Comparison of ENCODE assay signal across 1 cellular context in genomic region chr2:235595420-235596010, GRCh38.
A peak's percentile ranks its signal among the peaks of the same experiment; 100 is the strongest.
TF ChIP-seq lines count a peak whose summit lies in the region.

No MANE protein-coding gene starts in this region.

TF ChIP-seq in K562, 482 proteins besides CTCF, POLR2A, EP300 and RAD21 (continued from another document):
- TF ChIP-seq, protein P1, sequence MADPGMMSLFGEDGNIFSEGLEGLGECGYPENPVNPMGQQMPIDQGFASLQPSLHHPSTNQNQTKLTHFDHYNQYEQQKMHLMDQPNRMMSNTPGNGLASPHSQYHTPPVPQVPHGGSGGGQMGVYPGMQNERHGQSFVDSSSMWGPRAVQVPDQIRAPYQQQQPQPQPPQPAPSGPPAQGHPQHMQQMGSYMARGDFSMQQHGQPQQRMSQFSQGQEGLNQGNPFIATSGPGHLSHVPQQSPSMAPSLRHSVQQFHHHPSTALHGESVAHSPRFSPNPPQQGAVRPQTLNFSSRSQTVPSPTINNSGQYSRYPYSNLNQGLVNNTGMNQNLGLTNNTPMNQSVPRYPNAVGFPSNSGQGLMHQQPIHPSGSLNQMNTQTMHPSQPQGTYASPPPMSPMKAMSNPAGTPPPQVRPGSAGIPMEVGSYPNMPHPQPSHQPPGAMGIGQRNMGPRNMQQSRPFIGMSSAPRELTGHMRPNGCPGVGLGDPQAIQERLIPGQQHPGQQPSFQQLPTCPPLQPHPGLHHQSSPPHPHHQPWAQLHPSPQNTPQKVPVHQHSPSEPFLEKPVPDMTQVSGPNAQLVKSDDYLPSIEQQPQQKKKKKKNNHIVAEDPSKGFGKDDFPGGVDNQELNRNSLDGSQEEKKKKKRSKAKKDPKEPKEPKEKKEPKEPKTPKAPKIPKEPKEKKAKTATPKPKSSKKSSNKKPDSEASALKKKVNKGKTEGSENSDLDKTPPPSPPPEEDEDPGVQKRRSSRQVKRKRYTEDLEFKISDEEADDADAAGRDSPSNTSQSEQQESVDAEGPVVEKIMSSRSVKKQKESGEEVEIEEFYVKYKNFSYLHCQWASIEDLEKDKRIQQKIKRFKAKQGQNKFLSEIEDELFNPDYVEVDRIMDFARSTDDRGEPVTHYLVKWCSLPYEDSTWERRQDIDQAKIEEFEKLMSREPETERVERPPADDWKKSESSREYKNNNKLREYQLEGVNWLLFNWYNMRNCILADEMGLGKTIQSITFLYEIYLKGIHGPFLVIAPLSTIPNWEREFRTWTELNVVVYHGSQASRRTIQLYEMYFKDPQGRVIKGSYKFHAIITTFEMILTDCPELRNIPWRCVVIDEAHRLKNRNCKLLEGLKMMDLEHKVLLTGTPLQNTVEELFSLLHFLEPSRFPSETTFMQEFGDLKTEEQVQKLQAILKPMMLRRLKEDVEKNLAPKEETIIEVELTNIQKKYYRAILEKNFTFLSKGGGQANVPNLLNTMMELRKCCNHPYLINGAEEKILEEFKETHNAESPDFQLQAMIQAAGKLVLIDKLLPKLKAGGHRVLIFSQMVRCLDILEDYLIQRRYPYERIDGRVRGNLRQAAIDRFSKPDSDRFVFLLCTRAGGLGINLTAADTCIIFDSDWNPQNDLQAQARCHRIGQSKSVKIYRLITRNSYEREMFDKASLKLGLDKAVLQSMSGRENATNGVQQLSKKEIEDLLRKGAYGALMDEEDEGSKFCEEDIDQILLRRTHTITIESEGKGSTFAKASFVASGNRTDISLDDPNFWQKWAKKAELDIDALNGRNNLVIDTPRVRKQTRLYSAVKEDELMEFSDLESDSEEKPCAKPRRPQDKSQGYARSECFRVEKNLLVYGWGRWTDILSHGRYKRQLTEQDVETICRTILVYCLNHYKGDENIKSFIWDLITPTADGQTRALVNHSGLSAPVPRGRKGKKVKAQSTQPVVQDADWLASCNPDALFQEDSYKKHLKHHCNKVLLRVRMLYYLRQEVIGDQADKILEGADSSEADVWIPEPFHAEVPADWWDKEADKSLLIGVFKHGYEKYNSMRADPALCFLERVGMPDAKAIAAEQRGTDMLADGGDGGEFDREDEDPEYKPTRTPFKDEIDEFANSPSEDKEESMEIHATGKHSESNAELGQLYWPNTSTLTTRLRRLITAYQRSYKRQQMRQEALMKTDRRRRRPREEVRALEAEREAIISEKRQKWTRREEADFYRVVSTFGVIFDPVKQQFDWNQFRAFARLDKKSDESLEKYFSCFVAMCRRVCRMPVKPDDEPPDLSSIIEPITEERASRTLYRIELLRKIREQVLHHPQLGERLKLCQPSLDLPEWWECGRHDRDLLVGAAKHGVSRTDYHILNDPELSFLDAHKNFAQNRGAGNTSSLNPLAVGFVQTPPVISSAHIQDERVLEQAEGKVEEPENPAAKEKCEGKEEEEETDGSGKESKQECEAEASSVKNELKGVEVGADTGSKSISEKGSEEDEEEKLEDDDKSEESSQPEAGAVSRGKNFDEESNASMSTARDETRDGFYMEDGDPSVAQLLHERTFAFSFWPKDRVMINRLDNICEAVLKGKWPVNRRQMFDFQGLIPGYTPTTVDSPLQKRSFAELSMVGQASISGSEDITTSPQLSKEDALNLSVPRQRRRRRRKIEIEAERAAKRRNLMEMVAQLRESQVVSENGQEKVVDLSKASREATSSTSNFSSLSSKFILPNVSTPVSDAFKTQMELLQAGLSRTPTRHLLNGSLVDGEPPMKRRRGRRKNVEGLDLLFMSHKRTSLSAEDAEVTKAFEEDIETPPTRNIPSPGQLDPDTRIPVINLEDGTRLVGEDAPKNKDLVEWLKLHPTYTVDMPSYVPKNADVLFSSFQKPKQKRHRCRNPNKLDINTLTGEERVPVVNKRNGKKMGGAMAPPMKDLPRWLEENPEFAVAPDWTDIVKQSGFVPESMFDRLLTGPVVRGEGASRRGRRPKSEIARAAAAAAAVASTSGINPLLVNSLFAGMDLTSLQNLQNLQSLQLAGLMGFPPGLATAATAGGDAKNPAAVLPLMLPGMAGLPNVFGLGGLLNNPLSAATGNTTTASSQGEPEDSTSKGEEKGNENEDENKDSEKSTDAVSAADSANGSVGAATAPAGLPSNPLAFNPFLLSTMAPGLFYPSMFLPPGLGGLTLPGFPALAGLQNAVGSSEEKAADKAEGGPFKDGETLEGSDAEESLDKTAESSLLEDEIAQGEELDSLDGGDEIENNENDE (IDR thresholded peaks at IDR 0.05; ENCODE audit: low read depth, low read length): no peak
- TF ChIP-seq, protein P2, sequence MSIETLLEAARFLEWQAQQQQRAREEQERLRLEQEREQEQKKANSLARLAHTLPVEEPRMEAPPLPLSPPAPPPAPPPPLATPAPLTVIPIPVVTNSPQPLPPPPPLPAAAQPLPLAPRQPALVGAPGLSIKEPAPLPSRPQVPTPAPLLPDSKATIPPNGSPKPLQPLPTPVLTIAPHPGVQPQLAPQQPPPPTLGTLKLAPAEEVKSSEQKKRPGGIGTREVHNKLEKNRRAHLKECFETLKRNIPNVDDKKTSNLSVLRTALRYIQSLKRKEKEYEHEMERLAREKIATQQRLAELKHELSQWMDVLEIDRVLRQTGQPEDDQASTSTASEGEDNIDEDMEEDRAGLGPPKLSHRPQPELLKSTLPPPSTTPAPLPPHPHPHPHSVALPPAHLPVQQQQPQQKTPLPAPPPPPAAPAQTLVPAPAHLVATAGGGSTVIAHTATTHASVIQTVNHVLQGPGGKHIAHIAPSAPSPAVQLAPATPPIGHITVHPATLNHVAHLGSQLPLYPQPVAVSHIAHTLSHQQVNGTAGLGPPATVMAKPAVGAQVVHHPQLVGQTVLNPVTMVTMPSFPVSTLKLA (conservative IDR thresholded peaks at IDR 0.05): peak; percentile 20 to 52; a peak in 2 of 4 replicates
- TF ChIP-seq ETV5 (CRISPR knock-in tag; IDR thresholded peaks at IDR 0.05; ENCODE audit: low read depth): no peak
- TF ChIP-seq NEUROD1 (IDR thresholded peaks at IDR 0.05; ENCODE audit: borderline replicate concordance, low read depth, low read length, partially characterized antibody): no peak
- no peak for TF ChIP-seq CBFA2T2 (conservative IDR thresholded peaks at IDR 0.05)
- TF ChIP-seq SRSF7 (optimal IDR thresholded peaks at IDR 0.05; ENCODE audit: low read depth, low read length): no peak
- TF ChIP-seq ZNF780A (CRISPR knock-in tag; IDR thresholded peaks at IDR 0.05): no peak
- TF ChIP-seq, protein P3, sequence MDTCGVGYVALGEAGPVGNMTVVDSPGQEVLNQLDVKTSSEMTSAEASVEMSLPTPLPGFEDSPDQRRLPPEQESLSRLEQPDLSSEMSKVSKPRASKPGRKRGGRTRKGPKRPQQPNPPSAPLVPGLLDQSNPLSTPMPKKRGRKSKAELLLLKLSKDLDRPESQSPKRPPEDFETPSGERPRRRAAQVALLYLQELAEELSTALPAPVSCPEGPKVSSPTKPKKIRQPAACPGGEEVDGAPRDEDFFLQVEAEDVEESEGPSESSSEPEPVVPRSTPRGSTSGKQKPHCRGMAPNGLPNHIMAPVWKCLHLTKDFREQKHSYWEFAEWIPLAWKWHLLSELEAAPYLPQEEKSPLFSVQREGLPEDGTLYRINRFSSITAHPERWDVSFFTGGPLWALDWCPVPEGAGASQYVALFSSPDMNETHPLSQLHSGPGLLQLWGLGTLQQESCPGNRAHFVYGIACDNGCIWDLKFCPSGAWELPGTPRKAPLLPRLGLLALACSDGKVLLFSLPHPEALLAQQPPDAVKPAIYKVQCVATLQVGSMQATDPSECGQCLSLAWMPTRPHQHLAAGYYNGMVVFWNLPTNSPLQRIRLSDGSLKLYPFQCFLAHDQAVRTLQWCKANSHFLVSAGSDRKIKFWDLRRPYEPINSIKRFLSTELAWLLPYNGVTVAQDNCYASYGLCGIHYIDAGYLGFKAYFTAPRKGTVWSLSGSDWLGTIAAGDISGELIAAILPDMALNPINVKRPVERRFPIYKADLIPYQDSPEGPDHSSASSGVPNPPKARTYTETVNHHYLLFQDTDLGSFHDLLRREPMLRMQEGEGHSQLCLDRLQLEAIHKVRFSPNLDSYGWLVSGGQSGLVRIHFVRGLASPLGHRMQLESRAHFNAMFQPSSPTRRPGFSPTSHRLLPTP (IDR thresholded peaks at IDR 0.05; ENCODE audit: borderline replicate concordance, extremely low read depth, insufficient read length): no peak
- 0 out of 2 replicates have a peak, but pooled peaks have one; percentile 27 for TF ChIP-seq DEAF1 (CRISPR knock-in tag; IDR thresholded peaks at IDR 0.05)
